Comparison of ENCODE assay signal across 13 cellular contexts in the genomic region with DNA sequence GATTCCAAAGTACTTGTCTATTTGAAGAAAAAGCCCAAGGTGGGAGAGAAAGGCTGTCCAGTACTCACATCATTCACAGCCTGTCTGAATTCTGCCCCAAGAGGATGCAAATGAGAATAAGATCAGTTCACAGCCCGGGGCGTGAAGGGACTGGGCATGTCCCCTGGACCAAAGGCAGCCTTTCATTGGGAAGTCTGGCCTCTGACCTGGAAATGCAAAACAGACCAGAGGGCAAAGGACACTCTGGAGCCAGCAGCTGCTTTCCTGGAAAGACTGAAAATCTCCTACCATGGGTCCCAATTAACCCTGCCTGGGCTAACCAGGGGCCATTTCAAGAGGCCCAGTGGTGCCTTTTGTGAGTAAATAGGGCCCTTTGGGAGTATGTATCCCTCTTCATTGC.
"Had no signal": no experiment of that assay in that cellular context is flagged by ENCODE, and none has a peak within 500 bp of the region (broad histone marks: within the 10 kb centered on the region; RNA-seq: fewer than 3 reads in every experiment).

No MANE protein-coding gene starts in this region.

- H3K9me3 ChIP-seq: uterus had no signal

- H3K27ac Mint-ChIP-seq: activated naive CD4-positive, alpha-beta T cell treated with anti-CD3 and anti-CD28 coated beads, Interleukin-2, amount 50 U/mL, for 24 hours; dendritic cell treated with granulocyte-macrophage colony-stimulating factor and Interleukin-4, amounts not matched to agents 40 ng/mL and 50 ng/mL, for 4 days; naive thymus-derived CD4-positive, alpha-beta T cell had no signal

- ATAC-seq: naive thymus-derived CD4-positive, alpha-beta T cell had no signal

- H3K36me3 Mint-ChIP-seq: naive thymus-derived CD4-positive, alpha-beta T cell had no signal

- H3K9me3 Mint-ChIP-seq: dendritic cell treated with granulocyte-macrophage colony-stimulating factor and Interleukin-4, amounts not matched to agents 40 ng/mL and 50 ng/mL, for 4 days had no signal

- H3K4me1 Mint-ChIP-seq: activated naive CD4-positive, alpha-beta T cell treated with anti-CD3 and anti-CD28 coated beads, Interleukin-2, amount 50 U/mL, for 24 hours; naive thymus-derived CD4-positive, alpha-beta T cell had no signal

- H3K4me3 ChIP-seq: lung, uterus had no signal

- H3K27ac ChIP-seq: uterus had no signal

- H3K36me3 ChIP-seq: uterus had no signal

- H3K4me3 Mint-ChIP-seq: activated naive CD4-positive, alpha-beta T cell treated with anti-CD3 and anti-CD28 coated beads, Interleukin-2, amount 50 U/mL, for 24 hours; dendritic cell treated with granulocyte-macrophage colony-stimulating factor and Interleukin-4, amounts not matched to agents 40 ng/mL and 50 ng/mL, for 4 days; naive thymus-derived CD4-positive, alpha-beta T cell had no signal

- H3K27me3 ChIP-seq: uterus had no signal

- H3K4me1 ChIP-seq: uterus had no signal

- DNase-seq: activated CD4-positive, alpha-beta T cell treated with anti-CD3 and anti-CD28 coated beads, Interleukin-2, amount 50 U/mL, for 4 hours; activated effector memory CD4-positive, alpha-beta T cell treated with Interleukin-2 at 50 U/mL for 16 hours; activated T-cell treated with anti-CD3 and anti-CD28 coated beads, Interleukin-2, amount 50 U/mL, for 1 hour; central memory CD4-positive, alpha-beta T cell; hippocampal formation; naive thymus-derived CD4-positive, alpha-beta T cell; occipital lobe; stimulated activated CD4-positive, alpha-beta T cell treated with anti-CD3 and anti-CD28 coated beads, Interleukin-4, amount 100 ng/mL, for 4 hours; T-helper 2 cell; uterus had no signal
